ENCODE assay signal across 18 cellular contexts in genomic region chr9:127509261-127509954, GRCh38. TPM values are rescaled to one million over a fixed set of nuclear protein-coding genes. Genes with fewer than 3 reads are reported as not detected.
DNase-seq lines count a peak whose midpoint lies in the region; ATAC-seq, FAIRE-seq and TF ChIP-seq lines count a peak whose summit lies in the region.
"Had no signal": no experiment of that assay in that cellular context is flagged by ENCODE, and none has a peak within 500 bp of the region (broad histone marks: within the 10 kb centered on the region; RNA-seq: fewer than 3 reads in every experiment).

No MANE protein-coding gene starts in this region.

- no peak overlapping the region for H3K23ac ChIP-seq in IMR-90 (ENCODE audit: low read depth, low read length)
- no peak overlapping the region for H3K23ac ChIP-seq in H1 (ENCODE audit: insufficient read length)

- no peak overlapping the region for H3K9ac ChIP-seq in IMR-90 (ENCODE audit: low read depth, low read length)
- no peak overlapping the region for H3K9ac ChIP-seq in H1 (replicated peaks in 1 of 4; ENCODE audit: extremely low read depth in 1 of 4, low read depth in 3 of 4, low read length in 3 of 4)
- H3K9ac ChIP-seq in liver (ENCODE audit: low read depth in 1 of 2, low read length in 2 of 2), result no peak overlapping the region
- no peak overlapping the region for H3K9ac ChIP-seq in stomach smooth muscle (ENCODE audit: low read length in 2 of 2)

- H2BK120ac ChIP-seq in IMR-90 (ENCODE audit: low read depth, low read length) (no peak overlapping the region), H1 (replicated peaks; ENCODE audit: low read depth, low read length) (no peak overlapping the region)

- no peaks in the 10 kb centered on the region for H3K23me2 ChIP-seq in H1 (ENCODE audit: low read depth, low read length)

- peaks cover 26 to 78% of the 10 kb centered on the region in 2 experiments for H3K79me1 ChIP-seq in IMR-90 (ENCODE audit: low read depth in 1 of 2, low read length in 2 of 2)
- H3K79me1 ChIP-seq in H1 (ENCODE audit: low read depth, low read length), result no peaks in the 10 kb centered on the region

- H3K56ac ChIP-seq in IMR-90 (ENCODE audit: extremely low read depth, insufficient read depth, low read length) (no peak overlapping the region), H1 (replicated peaks; ENCODE audit: insufficient read length, low read depth, low read length) (no peak overlapping the region)

- H3K27ac ChIP-seq in IMR-90 (ENCODE audit: insufficient read depth, low read length), result no peak overlapping the region
- no peak overlapping the region for H3K27ac ChIP-seq in H1 (ENCODE audit: low read depth, low read length)
- H3K27ac ChIP-seq in liver (ENCODE audit: low read depth in 1 of 2, low read length in 2 of 2), result peak overlapping the region in 1 of 2 donors; percentile 54
- H3K27ac ChIP-seq in stomach smooth muscle (ENCODE audit: low read length), result peak overlapping the region; percentile 46
- H3K27ac ChIP-seq: epithelial cell of prostate had no signal

- TF ChIP-seq POLR2A in IMR-90 (IDR thresholded peaks at IDR 0.05; ENCODE audit: low read depth, low read length), result no peak
- no peak for TF ChIP-seq POLR2A in H1 (IDR thresholded peaks at IDR 0.05; ENCODE audit: control extremely low read depth in 1 of 2, low read depth in 2 of 2, low read length in 2 of 2)

- POLR2A ChIA-PET in IMR-90 (lab: Charles Lee; ENCODE audit: unreplicated experiment) (no interaction called here), H1 (lab: Charles Lee; ENCODE audit: partially characterized antibody) (no interaction called here)

- intact Hi-C loops in IMR-90 (cut with micrococcal nuclease), result loop anchor here (5.0 to 10.0 kb wide), 2 partner anchors 223 to 415 kb away; no protein-coding TSS in a partner anchor

- peaks cover 5% of the 10 kb centered on the region; the same call in 1 of the 2 replicates for H3K4me1 ChIP-seq in IMR-90 (ENCODE audit: control insufficient read depth, insufficient read depth, low read length)
- H3K4me1 ChIP-seq in H1 (replicated peaks in 1 of 4; ENCODE audit: control insufficient read depth in 3 of 4, insufficient read depth in 4 of 4, low read length in 3 of 4), result peaks cover 0 to 5% (median 4%) of the 10 kb centered on the region in 4 experiments; a peak in 4 of 7 replicates
- no peaks in the 10 kb centered on the region for H3K4me1 ChIP-seq in liver (ENCODE audit: control insufficient read depth in 4 of 4, insufficient read depth in 4 of 4, low read length in 3 of 4)
- H3K4me1 ChIP-seq in stomach smooth muscle (ENCODE audit: control insufficient read depth, insufficient read depth, low read length), result peaks cover 17% of the 10 kb centered on the region

- H3K14ac ChIP-seq in IMR-90 (replicated peaks; ENCODE audit: low read depth, low read length), result no peak overlapping the region
- no peak overlapping the region for H3K14ac ChIP-seq in H1 (ENCODE audit: insufficient read length)

- no TSS peak for BruUV-seq in IMR-90 (replicated peaks; lab: Mats Ljungman, UMichigan)

- no peak overlapping the region for H2BK15ac ChIP-seq in IMR-90 (ENCODE audit: low read depth, low read length)
- H2BK15ac ChIP-seq in H1 (ENCODE audit: low read length), result no peak overlapping the region

- TF ChIP-seq EP300 in H1 (IDR thresholded peaks at IDR 0.05; ENCODE audit: borderline replicate concordance in 1 of 2, low read depth in 2 of 2, low read length in 2 of 2), result no peak

- H2BK5ac ChIP-seq in IMR-90 (ENCODE audit: low read depth, low read length, poor library complexity, severe bottlenecking) (no peak overlapping the region), H1 (ENCODE audit: low read depth, low read length) (no peak overlapping the region)

- H2AK5ac ChIP-seq in IMR-90 (ENCODE audit: low read depth, low read length) (no peak overlapping the region), H1 (ENCODE audit: low read depth, low read length) (no peak overlapping the region)

- H3K79me2 ChIP-seq in H1 (ENCODE audit: control insufficient read depth in 1 of 2, insufficient read depth in 2 of 2, low read length in 2 of 2), result no peaks in the 10 kb centered on the region

- no peak for ATAC-seq in IMR-90 (ENCODE audit: low read depth)
- no peak for ATAC-seq in HG03342 (IDR thresholded peaks at IDR 0.05; ENCODE audit: unreplicated experiment)
- ATAC-seq: stimulated activated naive CD8-positive, alpha-beta T cell treated with anti-CD3 and anti-CD28 coated beads, Interleukin-15, amount 100 ng/mL, for 72 hours had no signal

- no peak for FAIRE-seq in H1 (lab: Jason Lieb, UNC)

- no peak overlapping the region for H4K8ac ChIP-seq in IMR-90 (ENCODE audit: low read depth in 2 of 2, low read length in 2 of 2)
- no peak overlapping the region for H4K8ac ChIP-seq in H1 (ENCODE audit: extremely low read depth, insufficient read depth, low read length)

- WGBS in IMR-90 (ENCODE audit: extremely low coverage in 2 of 2, insufficient read length in 1 of 2), 2 experiments, result 83% methylated on average over 9 of the region's 13 CpGs; no CpG with 5 or more reads in 1 of the 2 experiments
- 92% methylated on average over 7 of the region's 13 CpGs; no CpG with 5 or more reads in 1 of the 2 experiments for WGBS in H1 (ENCODE audit: extremely low coverage in 1 of 2, insufficient coverage in 1 of 2, insufficient read length in 1 of 2, insufficient replicate concordance in 2 of 2, low coverage in 1 of 2, low lambda C conversion rate in 2 of 2, missing lambda C conversion rate in 1 of 2), 2 experiments
- 60% methylated on average over 13 of the region's 13 CpGs for WGBS in liver

- peaks cover 25% of the 10 kb centered on the region; the same call in 1 of the 2 replicates for H4K20me1 ChIP-seq in IMR-90 (ENCODE audit: insufficient read depth, low read length)
- H4K20me1 ChIP-seq in H1 (replicated peaks in 1 of 2; ENCODE audit: control insufficient read depth in 1 of 2, insufficient read depth in 2 of 2, low read length in 2 of 2), result peaks cover 0 to 3% of the 10 kb centered on the region in 2 experiments

- H3K27me3 ChIP-seq in IMR-90 (ENCODE audit: control insufficient read depth, insufficient read depth, low read length) (no peaks in the 10 kb centered on the region), H1 (replicated peaks in 1 of 4; ENCODE audit: control insufficient read depth in 3 of 4, extremely low read depth in 1 of 4, insufficient read depth in 3 of 4, low read length in 3 of 4) (no peaks in the 10 kb centered on the region), liver (ENCODE audit: control insufficient read depth in 4 of 4, insufficient read depth in 4 of 4, low read length in 3 of 4) (no peaks in the 10 kb centered on the region), stomach smooth muscle (ENCODE audit: control insufficient read depth in 1 of 2, insufficient read depth in 2 of 2, low read length in 2 of 2) (no peaks in the 10 kb centered on the region)

- no peaks in the 10 kb centered on the region for H3K9me3 ChIP-seq in IMR-90 (ENCODE audit: control insufficient read depth, insufficient read depth, low read length)
- H3K9me3 ChIP-seq in H1 (ENCODE audit: insufficient read depth in 2 of 2, low read depth in 1 of 2, low read length in 1 of 2), result no peaks in the 10 kb centered on the region
- H3K9me3 ChIP-seq in liver (ENCODE audit: control insufficient read depth in 4 of 4, low read length in 3 of 4), result no peaks in the 10 kb centered on the region
- no peaks in the 10 kb centered on the region for H3K9me3 ChIP-seq in stomach smooth muscle (ENCODE audit: control insufficient read depth in 2 of 2, low read length in 2 of 2)

- H2AFZ ChIP-seq in IMR-90 (replicated peaks; ENCODE audit: low read length, poor library complexity) (peak overlapping the region; percentile 44), H1 (ENCODE audit: low read length) (no peak overlapping the region)

- H3K4me2 ChIP-seq in IMR-90 (ENCODE audit: low read depth, low read length), result no peak overlapping the region
- H3K4me2 ChIP-seq in H1 (ENCODE audit: insufficient read depth in 1 of 2, low read depth in 2 of 2, low read length in 2 of 2), result no peak overlapping the region

- no peak for TF ChIP-seq CTCF in IMR-90 (conservative IDR thresholded peaks at IDR 0.05; ENCODE audit: low read depth, low read length)
- no peak for TF ChIP-seq CTCF in H1 (IDR thresholded peaks at IDR 0.05; ENCODE audit: control extremely low read depth in 1 of 3, insufficient read depth in 1 of 3, low read depth in 1 of 3, low read length in 3 of 3)
- TF ChIP-seq CTCF in liver (IDR thresholded peaks at IDR 0.05; ENCODE audit: low read depth, low read length, missing input control), result no peak

- H3K36me3 ChIP-seq in IMR-90 (ENCODE audit: control insufficient read depth, insufficient read depth, low read length), result peaks cover 77% of the 10 kb centered on the region
- H3K36me3 ChIP-seq in H1 (ENCODE audit: control insufficient read depth in 2 of 4, insufficient read depth in 4 of 4, low read length in 3 of 4), result peaks cover 0 to 10% (median 1%) of the 10 kb centered on the region in 4 experiments; a peak in 2 of 8 replicates
- peaks cover 0 to 2% (median 0%) of the 10 kb centered on the region in 4 donors for H3K36me3 ChIP-seq in liver (ENCODE audit: control insufficient read depth in 4 of 4, insufficient read depth in 3 of 4, low read depth in 1 of 4, low read length in 3 of 4)
- peaks cover 15 to 35% of the 10 kb centered on the region in 2 donors for H3K36me3 ChIP-seq in stomach smooth muscle (ENCODE audit: control insufficient read depth in 2 of 2, insufficient read depth in 2 of 2, low read length in 2 of 2)

- no peak for TF ChIP-seq RAD21 in IMR-90 (IDR thresholded peaks at IDR 0.05; ENCODE audit: low read length)
- no peak for TF ChIP-seq RAD21 in H1 (IDR thresholded peaks at IDR 0.05 in 1 of 2, conservative IDR thresholded peaks at IDR 0.05 in 1 of 2; ENCODE audit: low read depth in 2 of 2, low read length in 2 of 2)
- TF ChIP-seq RAD21 in liver (IDR thresholded peaks at IDR 0.05), result peak in 1 of 2 donors; percentile 7

- DNase-seq in IMR-90 (no peak), H1 (ENCODE audit: low read depth in 1 of 2, low spot score in 2 of 2) (no peak), 8988T (no peak), mesenteric fat pad (ENCODE audit: low spot score) (no peak), activated gamma-delta T cell (lab: John Stamatoyannopoulos, UW) (no peak)
- DNase-seq: activated CD4-positive, alpha-beta T cell treated with anti-CD3 and anti-CD28 coated beads for 1 hour; activated effector memory CD4-positive, alpha-beta T cell treated with Interleukin-2 at 50 U/mL for 16 hours; AML-193; cortex of kidney; DMS 273 treated with DMSO at 0.1 percent for 48 hours; HCEC 1CT; head of caudate nucleus; NCI-H146; stimulated activated naive CD8-positive, alpha-beta T cell treated with anti-CD3 and anti-CD28 coated beads, Interleukin-15, amount 100 ng/mL, for 72 hours had no signal

- H2AK9ac ChIP-seq in IMR-90 (replicated peaks; ENCODE audit: low read depth, low read length, poor library complexity), result no peak overlapping the region

- H4K91ac ChIP-seq in IMR-90 (ENCODE audit: insufficient read depth, low read depth, low read length), result no peak overlapping the region
- no peak overlapping the region for H4K91ac ChIP-seq in H1 (replicated peaks; ENCODE audit: insufficient read length, low read length)

- H2BK12ac ChIP-seq in H1 (ENCODE audit: low read depth, low read length), result no peak overlapping the region

- H2BK20ac ChIP-seq in IMR-90 (ENCODE audit: low read depth, low read length) (no peak overlapping the region), H1 (ENCODE audit: low read length) (no peak overlapping the region)

- H3K4ac ChIP-seq in IMR-90 (ENCODE audit: low read depth, low read length), result no peak overlapping the region
- H3K4ac ChIP-seq in H1 (replicated peaks; ENCODE audit: insufficient read length, low read depth, low read length), result no peak overlapping the region

- H3K9me1 ChIP-seq in IMR-90 (ENCODE audit: insufficient read depth, low read length), result no peaks in the 10 kb centered on the region

- CTCF ChIA-PET in IMR-90 (lab: Yijun Ruan, JAX) (interaction anchor here (0.6 kb wide), 1 partner anchor 49 kb away, joined by 3 read pairs; no protein-coding TSS in a partner anchor), H1 (lab: Charles Lee; ENCODE audit: partially characterized antibody) (interaction anchor here (0.9 to 11.4 kb wide), 11 partner anchors 8 to 225 kb away, joined by 3 to 193 read pairs (median 6); no protein-coding TSS in a partner anchor)

- in situ Hi-C loops in IMR-90 (cut with MboI; ENCODE audit: low sequenced_read_pairs), result no loop called here

- dilution Hi-C loops in IMR-90 (cut with HindIII; ENCODE audit: low sequenced_read_pairs, unreplicated experiment), result no loop called here

- no peak overlapping the region for H4K5ac ChIP-seq in IMR-90 (ENCODE audit: low read depth, low read length)
- no peak overlapping the region for H4K5ac ChIP-seq in H1 (ENCODE audit: insufficient read length, low read depth, low read length)

- no peak overlapping the region for H3K4me3 ChIP-seq in IMR-90 (ENCODE audit: insufficient read depth, low read depth, low read length)
- H3K4me3 ChIP-seq in H1 (ENCODE audit: extremely low read depth in 1 of 4, insufficient read depth in 2 of 4, low read depth in 3 of 4, low read length in 4 of 4), result no peak overlapping the region
- H3K4me3 ChIP-seq in liver (ENCODE audit: low read depth in 1 of 3, low read length in 3 of 3), result no peak overlapping the region
- H3K4me3 ChIP-seq in stomach smooth muscle (ENCODE audit: low read length in 2 of 2), result no peak overlapping the region

- H3K18ac ChIP-seq in IMR-90 (ENCODE audit: low read depth, low read length), result no peak overlapping the region
- no peak overlapping the region for H3K18ac ChIP-seq in H1 (ENCODE audit: extremely low read depth, low read length)

RNA-seq across cellular contexts. Expression of gene LRSAM1, which starts 58.1 kb away (rescaled TPM):
- total RNA-seq in IMR-90 (2012; rRNA removed), result 3.0 and 3.3 TPM in 2 replicates
- 8.0 and 9.3 TPM in 2 replicates for polyA plus RNA-seq in IMR-90 (2012; rRNA removed)
- polyA plus RNA-seq in IMR-90 (2012; cell fraction: cytosol; rRNA removed), result 8.0 and 10.1 TPM in 2 replicates
- 29.5 and 53.3 TPM in 2 replicates for polyA plus RNA-seq in IMR-90 (2012; cell fraction: nucleus; rRNA removed; ENCODE audit: low replicate concordance)
- total RNA-seq in H1 (2021; fragmentation: NEBNext Ultra II Directional; extraction: Animal tissue kit (Norgen Biotek cat#: 25700)), result 18.3 and 18.8 TPM in 2 replicates
- 9.7 and 16.2 TPM in 2 replicates for polyA plus RNA-seq in H1 (2011; rRNA removed)
- polyA plus RNA-seq in H1 (2011; cell fraction: cytosol; rRNA removed), result 14.4 TPM
- 38.1 TPM for polyA plus RNA-seq in H1 (2011; cell fraction: nucleus; rRNA removed)
- polyA plus RNA-seq in H1 (2012, experiment 1 of 2), result 13.0 to 19.6 TPM (median 17.2 TPM) in 4 replicates
- 17.2 TPM for polyA plus RNA-seq in H1 (2012, experiment 2 of 2)
- polyA plus RNA-seq in H1 (2013, experiment 1 of 2), result 10.1 TPM
- 9.4 TPM for polyA plus RNA-seq in H1 (2013, experiment 2 of 2)
- 9.7 and 10.9 TPM in 2 replicates for polyA minus RNA-seq in H1 (2011; rRNA and poly(A)+ RNA removed)
- 12.3 TPM for polyA minus RNA-seq in H1 (2011; cell fraction: cytosol; rRNA and poly(A)+ RNA removed)
- polyA minus RNA-seq in H1 (2011; cell fraction: nucleus; rRNA and poly(A)+ RNA removed), result 21.2 TPM
- 1 to 10 TPM; 7.4 to 9.7 TPM for total RNA-seq in liver
- polyA plus RNA-seq in liver, result 1 to 10 TPM; 6.6 to 6.7 TPM
- total RNA-seq in mesenteric fat pad, result 12.2 TPM

RNA-seq across cellular contexts. Expression of gene RPL12, which starts 58.2 kb away (rescaled TPM):
- total RNA-seq in IMR-90 (2012; rRNA removed) (1,864 and 2,290 TPM in 2 replicates), liver (100 to 1,000 TPM; 394 to 576 TPM), mesenteric fat pad (1,060 TPM)
- polyA plus RNA-seq in IMR-90 (2012; rRNA removed) (2,087 and 2,379 TPM in 2 replicates), H1 (2011; rRNA removed) (4,427 and 4,892 TPM in 2 replicates), liver (100 to 1,000 TPM; 289 to 829 TPM)
- polyA plus RNA-seq in IMR-90 (2012; cell fraction: cytosol; rRNA removed), result 1,664 and 3,657 TPM in 2 replicates
- 762 and 905 TPM in 2 replicates for polyA plus RNA-seq in IMR-90 (2012; cell fraction: nucleus; rRNA removed; ENCODE audit: low replicate concordance)
- total RNA-seq in H1 (2021; fragmentation: NEBNext Ultra II Directional; extraction: Animal tissue kit (Norgen Biotek cat#: 25700)), result 1,993 and 2,006 TPM in 2 replicates
- polyA plus RNA-seq in H1 (2011; cell fraction: cytosol; rRNA removed), result 5,729 TPM
- polyA plus RNA-seq in H1 (2011; cell fraction: nucleus; rRNA removed), result 1,855 TPM
- 3,132 to 3,522 TPM (median 3,375 TPM) in 4 replicates for polyA plus RNA-seq in H1 (2012, experiment 1 of 2)
- polyA plus RNA-seq in H1 (2012, experiment 2 of 2), result 5,820 TPM
- 3,402 TPM for polyA plus RNA-seq in H1 (2013, experiment 1 of 2)
- polyA plus RNA-seq in H1 (2013, experiment 2 of 2), result 3,308 TPM
- 609 and 632 TPM in 2 replicates for polyA minus RNA-seq in H1 (2011; rRNA and poly(A)+ RNA removed)
- polyA minus RNA-seq in H1 (2011; cell fraction: cytosol; rRNA and poly(A)+ RNA removed), result 823 TPM
- 843 TPM for polyA minus RNA-seq in H1 (2011; cell fraction: nucleus; rRNA and poly(A)+ RNA removed)
